7 cellular contexts compared by ENCODE assay signal in the genomic region with DNA sequence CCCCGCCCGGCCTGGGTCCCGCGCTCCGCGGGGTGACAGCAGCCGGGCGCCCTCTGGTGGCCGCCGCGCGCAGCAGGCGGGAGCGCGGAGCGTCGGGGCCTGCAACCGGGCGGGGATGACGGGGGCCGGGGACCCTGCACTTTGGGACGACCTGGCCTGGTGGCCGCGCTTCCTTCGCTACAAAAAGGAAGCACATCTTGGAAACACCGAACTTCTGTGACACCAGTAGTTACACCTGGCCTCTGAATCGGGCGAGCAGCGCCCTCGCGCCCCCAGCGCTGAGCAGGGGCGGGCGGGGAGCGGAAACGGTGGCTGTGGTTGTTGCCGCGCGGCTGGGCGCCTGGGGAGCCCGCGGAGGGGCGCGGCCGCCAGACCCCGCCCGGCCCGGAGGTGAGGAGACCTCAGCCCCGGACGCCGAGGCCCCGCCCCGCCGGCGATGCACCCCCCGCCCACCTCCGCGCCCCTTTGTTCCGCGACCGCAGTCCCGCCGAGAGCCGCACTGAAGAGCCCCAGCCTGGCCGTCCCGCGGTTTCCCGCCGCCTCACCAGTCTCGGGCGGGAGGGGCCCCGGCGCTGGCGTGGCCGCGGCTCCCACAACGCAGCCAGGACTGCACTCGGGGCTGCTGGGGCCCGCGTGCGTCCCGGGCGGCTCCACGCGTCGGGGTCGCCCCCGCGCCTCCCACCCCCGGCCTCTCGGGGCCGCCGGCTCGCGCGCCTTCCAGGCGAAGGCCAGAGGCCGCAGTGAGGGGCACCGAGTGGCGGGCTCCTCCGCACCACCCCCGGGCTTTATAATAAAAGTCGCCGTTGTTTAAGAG. TPM values are rescaled to one million over a fixed set of nuclear protein-coding genes. Genes with fewer than 3 reads are reported as not detected.
DNase-seq lines count a peak whose midpoint lies in the region; ATAC-seq, FAIRE-seq and TF ChIP-seq lines count a peak whose summit lies in the region.

No MANE protein-coding gene starts in this region.

- H3K36me3 ChIP-seq in GM12878 (ENCODE audit: control insufficient read depth in 2 of 2, insufficient read depth in 2 of 2, low read length in 1 of 2): no peaks in the 10 kb centered on the region

- peak overlapping the region; percentile 82 for H3K9ac ChIP-seq in GM12878 (ENCODE audit: control insufficient read depth, insufficient read depth, low read length)

- CTCF ChIA-PET in GM12878 (lab: Yijun Ruan, JAX): interaction anchor here (1.0 to 12.3 kb wide), 13 partner anchors 10 to 285 kb away, joined by 3 to 505 read pairs (median 21); partner anchors contain the start of genes PARP1 and SDE2

- TF ChIP-seq POLR2A in GM12892 (IDR thresholded peaks at IDR 0.05; ENCODE audit: low read depth, low read length) (peak; percentile 15; the same call in 1 of the 2 replicates), GM12878 (IDR thresholded peaks at IDR 0.05; ENCODE audit: low read depth, low read length) (peak; percentile 71)

- POLR2A ChIA-PET in GM12878 (lab: Charles Lee): interaction anchor here (1.0 to 2.1 kb wide), 8 partner anchors 11 to 185 kb away, joined by 3 to 13 read pairs (median 5); partner anchors contain the start of gene H3-3A

- peak; percentile 90 for TF ChIP-seq RAD21 in GM12878 (IDR thresholded peaks at IDR 0.05; ENCODE audit: insufficient read depth, low read depth, low read length)

- peak; percentile 60 for ATAC-seq in HG02588 (IDR thresholded peaks at IDR 0.05; ENCODE audit: unreplicated experiment)
- ATAC-seq in GM12878: peak; percentile 79

- H2AFZ ChIP-seq in GM12878 (ENCODE audit: control insufficient read depth, low read depth, low read length): peak overlapping the region; percentile 91

- no peaks in the 10 kb centered on the region for H4K20me1 ChIP-seq in GM12878 (ENCODE audit: control insufficient read depth, insufficient read depth)

- no TSS peak for BruUV-seq in GM12878 (replicated peaks; lab: Mats Ljungman, UMichigan)

- intact Hi-C loops in GM12878 (cut with micrococcal nuclease; ENCODE audit: unreplicated experiment): loop anchor here (1.0 to 10.0 kb wide), 6 partner anchors 57 to 483 kb away; partner anchors contain the start of genes LIN9 and SDE2

- H3K4me2 ChIP-seq in GM12878 (ENCODE audit: control insufficient read depth, insufficient read depth): peak overlapping the region; percentile 87

- peak; percentile 64 to 80 (median 72); a peak in 5 of 6 replicates for TF ChIP-seq CTCF in GM12878 (IDR thresholded peaks at IDR 0.05 in 2 of 3, conservative IDR thresholded peaks at IDR 0.05 in 1 of 3; ENCODE audit: control insufficient read depth in 2 of 3, extremely low read depth in 1 of 3, insufficient read depth in 1 of 3, low read depth in 3 of 3, low read length in 3 of 3)

- H3K4me1 ChIP-seq in GM12878 (ENCODE audit: control insufficient read depth, insufficient read depth, low read length): peaks cover 28% of the 10 kb centered on the region

- H3K9me3 ChIP-seq in GM12878 (replicated peaks; ENCODE audit: control insufficient read depth, insufficient read depth, low read length): no peaks in the 10 kb centered on the region

- peak overlapping the region; percentile 81 for H3K4me3 ChIP-seq in GM12878

- 2% methylated on average over 47 of the region's 104 CpGs for WGBS in GM12878 (ENCODE audit: insufficient coverage, insufficient replicate concordance, low lambda C conversion rate, missing lambda C conversion rate)

- RAD21 ChIA-PET in GM12878 (lab: Charles Lee; ENCODE audit: unreplicated experiment): interaction anchor here (1.6 to 5.4 kb wide), 7 partner anchors 11 to 285 kb away, joined by 5 to 118 read pairs (median 12); partner anchors contain the start of gene PARP1

- H3K27ac Mint-ChIP-seq in T-helper 2 cell treated with Interferon-gamma antibody and Interleukin-4, amounts not matched to agents 5 μg/mL and 100 μg/mL, for 36 hours: peak overlapping the region; percentile 70

- no peaks in the 10 kb centered on the region for H3K79me2 ChIP-seq in GM12878 (ENCODE audit: control insufficient read depth, insufficient read depth, low read length)

- peaks cover 32% of the 10 kb centered on the region for H3K4me1 Mint-ChIP-seq in T-helper 2 cell treated with Interferon-gamma antibody and Interleukin-4, amounts not matched to agents 5 μg/mL and 100 μg/mL, for 36 hours (ENCODE audit: low read depth)

- H3K9me3 Mint-ChIP-seq in T-helper 2 cell treated with Interferon-gamma antibody and Interleukin-4, amounts not matched to agents 5 μg/mL and 100 μg/mL, for 36 hours: no peaks in the 10 kb centered on the region

- in situ Hi-C loops in GM12878 (cut with MboI): no loop called here

- peak; percentile 71 for FAIRE-seq in GM12892 (lab: Jason Lieb, UNC)
- FAIRE-seq in GM12878 (lab: Jason Lieb, UNC): no peak

- H3K27me3 ChIP-seq in GM12878 (replicated peaks in 1 of 2; ENCODE audit: control insufficient read depth in 2 of 2, insufficient read depth in 2 of 2, low read length in 1 of 2): no peaks in the 10 kb centered on the region

- peaks cover 2% of the 10 kb centered on the region for H3K27me3 Mint-ChIP-seq in T-helper 2 cell treated with Interferon-gamma antibody and Interleukin-4, amounts not matched to agents 5 μg/mL and 100 μg/mL, for 36 hours (ENCODE audit: low read depth)

- H3K27ac ChIP-seq in GM12878 (ENCODE audit: control insufficient read depth, insufficient read depth): peak overlapping the region; percentile 77

- H3K36me3 Mint-ChIP-seq in T-helper 2 cell treated with Interferon-gamma antibody and Interleukin-4, amounts not matched to agents 5 μg/mL and 100 μg/mL, for 36 hours (ENCODE audit: low read depth): no peaks in the 10 kb centered on the region

- DNase-seq in GM12892 (ENCODE audit: insufficient read length): peak; percentile 90
- DNase-seq in NCI-H1048 (lab: John Stamatoyannopoulos, UW): peak; percentile 74
- peak; percentile 77 for DNase-seq in T-helper 2 cell treated with Interferon-gamma antibody and Interleukin-4, amounts not matched to agents 5 μg/mL and 100 μg/mL, for 36 hours (ENCODE audit: low spot score)
- no peak for DNase-seq in GM12878 (ENCODE audit: low read depth, low spot score)
- peak; percentile 96 for DNase-seq in iPS-NIHi11 (ENCODE audit: low spot score)
- DNase-seq in stimulated activated CD4-positive, alpha-beta T cell treated with anti-CD3 and anti-CD28 coated beads, Interleukin-12 subunit alpha, Interleukin-12 subunit beta, amount 100 ng/mL, for 48 hours (ENCODE audit: low read depth in 2 of 3, low spot score in 1 of 3): peak; percentile 31 to 65 (median 57)

- H3K4me3 Mint-ChIP-seq in T-helper 2 cell treated with Interferon-gamma antibody and Interleukin-4, amounts not matched to agents 5 μg/mL and 100 μg/mL, for 36 hours: peak overlapping the region; percentile 61

- no peak for TF ChIP-seq EP300 in GM12878 (IDR thresholded peaks at IDR 0.05; ENCODE audit: borderline replicate concordance in 1 of 2, control insufficient read depth in 1 of 2, low read depth in 2 of 2, low read length in 2 of 2)

- SMC1A ChIA-PET in GM12878 (lab: Charles Lee; ENCODE audit: uncharacterized antibody, unreplicated experiment): interaction anchor here (1.5 to 7.1 kb wide), 6 partner anchors 11 to 75 kb away, joined by 8 to 213 read pairs (median 48); no protein-coding TSS in a partner anchor

TF ChIP-seq in GM12878, 131 proteins besides CTCF, POLR2A, EP300 and RAD21 (continues in another document):
- TF ChIP-seq E2F8 (IDR thresholded peaks at IDR 0.05; ENCODE audit: low read depth, partially characterized antibody) (no peak), CREM (IDR thresholded peaks at IDR 0.05; ENCODE audit: low read depth) (0 out of 2 replicates have a peak, but pooled peaks have one; percentile 21), GATAD2B (conservative IDR thresholded peaks at IDR 0.05; ENCODE audit: low read depth) (peak; percentile 89; the same call in 1 of the 2 replicates), ZNF622 (IDR thresholded peaks at IDR 0.05) (no peak)

RNA-seq across cellular contexts. Expression of gene H3-3A, which starts 59.3 kb away (rescaled TPM):
- 266 TPM for polyA plus RNA-seq in GM12892 (2012; ENCODE audit: missing spikeins)
- 42.3 and 42.8 TPM in 2 replicates for total RNA-seq in GM12878 (2013; cell fraction: nucleolus; rRNA removed)
- total RNA-seq in GM12878 (2014; rRNA removed) (215 and 235 TPM in 2 replicates), GM12878 (2014; rRNA removed; fragmentation: Illumina TruSeq; extraction: Trizol) (204 and 215 TPM in 2 replicates), GM12878 (2021) (335 and 346 TPM in 2 replicates)
- 230 TPM for polyA plus RNA-seq in GM12878 (2011; ENCODE audit: low read depth)
- polyA plus RNA-seq in GM12878 (2011; rRNA removed) (441 and 486 TPM in 2 replicates), GM12878 (2014; fragmentation: Illumina TruSeq; extraction: Trizol) (379 and 386 TPM in 2 replicates), GM12878 (2014; fragmentation: Nextera tagmentation; extraction: Ambion mirVana) (100 to 1,000 TPM; 254 to 435 TPM), GM12878 (2014; rRNA removed) (366 and 425 TPM in 2 replicates), GM12878 (2016; fragmentation: Nextera tagmentation; extraction: Ambion mirVana) (100 to 1,000 TPM; 401 to 421 TPM)
- 386 and 490 TPM in 2 replicates for polyA plus RNA-seq in GM12878 (2011; cell fraction: cytosol; rRNA removed)
- polyA plus RNA-seq in GM12878 (2011; cell fraction: nucleus; rRNA removed): 137 and 158 TPM in 2 replicates
- 266 TPM in 2 replicates for polyA plus RNA-seq in GM12878 (2012)
- 64.2 and 65.1 TPM in 2 replicates for polyA minus RNA-seq in GM12878 (2011; rRNA and poly(A)+ RNA removed)
- 60.9 and 73.5 TPM in 2 replicates for polyA minus RNA-seq in GM12878 (2011; cell fraction: cytosol; rRNA and poly(A)+ RNA removed)
- 20.1 and 34.5 TPM in 2 replicates for polyA minus RNA-seq in GM12878 (2011; cell fraction: nucleus; rRNA and poly(A)+ RNA removed)
